20 cellular contexts compared by ENCODE assay signal in the genomic region with DNA sequence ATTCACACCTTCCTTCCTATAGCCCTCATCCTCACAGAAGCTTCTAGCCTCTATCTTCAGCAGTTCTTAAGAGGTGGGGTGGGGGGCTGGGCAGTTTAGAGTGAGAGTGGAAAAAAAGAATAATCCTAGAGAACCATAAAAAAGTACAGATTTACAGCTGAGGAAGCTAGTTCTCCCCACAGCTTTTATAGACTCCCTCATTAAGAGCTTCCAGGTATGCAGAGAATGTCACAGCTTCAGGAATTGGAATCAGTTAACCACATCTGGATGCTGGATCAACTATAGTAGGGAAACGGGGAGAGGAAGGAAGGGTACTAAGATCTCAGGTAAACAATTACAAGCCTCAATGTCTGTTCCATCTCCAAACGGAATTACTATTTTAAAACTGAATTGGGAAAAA. TPM values are rescaled to one million over a fixed set of nuclear protein-coding genes. Genes with fewer than 3 reads are reported as not detected.
DNase-seq lines count a peak whose midpoint lies in the region; ATAC-seq, FAIRE-seq and TF ChIP-seq lines count a peak whose summit lies in the region.
"Had no signal": no experiment of that assay in that cellular context is flagged by ENCODE, and none has a peak within 500 bp of the region (broad histone marks: within the 10 kb centered on the region; RNA-seq: fewer than 3 reads in every experiment).

No MANE protein-coding gene starts in this region.

- no peak for FAIRE-seq in H1 (lab: Jason Lieb, UNC)
- FAIRE-seq: A204.1, endometrium, GM12878 had no signal

- H3K27me3 ChIP-seq in H1 (replicated peaks in 1 of 4; ENCODE audit: control insufficient read depth in 3 of 4, extremely low read depth in 1 of 4, insufficient read depth in 3 of 4, low read length in 3 of 4) (no peaks in the 10 kb centered on the region), right lobe of liver (no peaks in the 10 kb centered on the region)
- H3K27me3 ChIP-seq: BLaER1 treated with 17β-estradiol and CSF1 and Interleukin-3, amounts not matched to agents 10 nM and 100 nM; heart right ventricle; upper lobe of left lung had no signal

- no peak overlapping the region for H3K56ac ChIP-seq in H1 (replicated peaks; ENCODE audit: insufficient read length, low read depth, low read length)

- no peak for TF ChIP-seq EP300 in H1 (IDR thresholded peaks at IDR 0.05; ENCODE audit: borderline replicate concordance in 1 of 2, low read depth in 2 of 2, low read length in 2 of 2)

- no peak overlapping the region for H2BK5ac ChIP-seq in H1 (ENCODE audit: low read depth, low read length)

- H3K23ac ChIP-seq in H1 (ENCODE audit: insufficient read length) = no peak overlapping the region

- H2BK12ac ChIP-seq in H1 (ENCODE audit: low read depth, low read length) = no peak overlapping the region

- no peak overlapping the region for H3K9ac ChIP-seq in H1 (replicated peaks in 1 of 4; ENCODE audit: extremely low read depth in 1 of 4, low read depth in 3 of 4, low read length in 3 of 4)
- H3K9ac ChIP-seq: BLaER1 treated with 17β-estradiol and CSF1 and Interleukin-3, amounts not matched to agents 10 nM and 100 nM had no signal

- H3K4me3 ChIP-seq in H1 (ENCODE audit: extremely low read depth in 1 of 4, insufficient read depth in 2 of 4, low read depth in 3 of 4, low read length in 4 of 4) (no peak overlapping the region), right lobe of liver (no peak overlapping the region)
- H3K4me3 ChIP-seq: BLaER1 treated with 17β-estradiol and CSF1 and Interleukin-3, amounts not matched to agents 10 nM and 100 nM; GM12878; heart right ventricle; prostate gland; upper lobe of left lung had no signal

- no peak overlapping the region for H4K91ac ChIP-seq in H1 (replicated peaks; ENCODE audit: insufficient read length, low read length)

- peaks cover 3% of the 10 kb centered on the region for H3K4me1 Mint-ChIP-seq in activated CD4-positive, alpha-beta T cell treated with anti-CD3 and anti-CD28 coated beads, Interleukin-2, amount 10 ng/mL, durations not matched to agents 24 days and 14 days
- H3K4me1 Mint-ChIP-seq in HFFc6 (ENCODE audit: low read depth) (peaks cover 22% of the 10 kb centered on the region), nephron progenitor cell (peaks cover 53% of the 10 kb centered on the region)

- no peak overlapping the region for H2AFZ ChIP-seq in H1 (ENCODE audit: low read length)

- H2BK20ac ChIP-seq in H1 (ENCODE audit: low read length) = no peak overlapping the region

- H3K27ac Mint-ChIP-seq in activated CD4-positive, alpha-beta T cell treated with anti-CD3 and anti-CD28 coated beads, Interleukin-2, amount 10 ng/mL, durations not matched to agents 24 days and 14 days = peak overlapping the region; percentile 49
- H3K27ac Mint-ChIP-seq in HFFc6 = peak overlapping the region; percentile 40; the same call in 1 of the 2 replicates
- H3K27ac Mint-ChIP-seq in nephron progenitor cell = peak overlapping the region; percentile 97

- no peak for TF ChIP-seq CTCF in HFFc6 (IDR thresholded peaks at IDR 0.05)
- no peak for TF ChIP-seq CTCF in H1 (IDR thresholded peaks at IDR 0.05; ENCODE audit: control extremely low read depth in 1 of 3, insufficient read depth in 1 of 3, low read depth in 1 of 3, low read length in 3 of 3)
- no peak for TF ChIP-seq CTCF in nephron progenitor cell (IDR thresholded peaks at IDR 0.05)
- TF ChIP-seq CTCF in right lobe of liver (IDR thresholded peaks at IDR 0.05) = no peak

- H3K9me3 ChIP-seq in H1 (ENCODE audit: insufficient read depth in 2 of 2, low read depth in 1 of 2, low read length in 1 of 2) (no peaks in the 10 kb centered on the region), right lobe of liver (no peaks in the 10 kb centered on the region)
- H3K9me3 ChIP-seq: heart right ventricle, prostate gland, upper lobe of left lung had no signal

- H3K36me3 ChIP-seq in H1 (ENCODE audit: control insufficient read depth in 2 of 4, insufficient read depth in 4 of 4, low read length in 3 of 4) (peaks cover 22 to 70% (median 46%) of the 10 kb centered on the region in 4 experiments; a peak in 7 of 8 replicates), right lobe of liver (peaks cover 0 to 56% (median 33%) of the 10 kb centered on the region in 4 donors)
- H3K36me3 ChIP-seq: prostate gland had no signal

- ATAC-seq in HG03460 (IDR thresholded peaks at IDR 0.05; ENCODE audit: unreplicated experiment) (no peak), right lobe of liver (no peak)
- ATAC-seq: GM12878, heart right ventricle had no signal

- H3K4me2 ChIP-seq in H1 (ENCODE audit: insufficient read depth in 1 of 2, low read depth in 2 of 2, low read length in 2 of 2) = no peak overlapping the region
- H3K4me2 ChIP-seq: BLaER1 treated with 17β-estradiol and CSF1 and Interleukin-3, amounts not matched to agents 10 nM and 100 nM had no signal

- no peaks in the 10 kb centered on the region for H3K27me3 Mint-ChIP-seq in activated CD4-positive, alpha-beta T cell treated with anti-CD3 and anti-CD28 coated beads, Interleukin-2, amount 10 ng/mL, durations not matched to agents 24 days and 14 days
- peaks cover 7% of the 10 kb centered on the region for H3K27me3 Mint-ChIP-seq in HFFc6 (ENCODE audit: insufficient read depth)
- H3K27me3 Mint-ChIP-seq in nephron progenitor cell (ENCODE audit: low read depth, poor library complexity) = peaks cover 3% of the 10 kb centered on the region

- CTCF ChIA-PET in H1 (lab: Charles Lee; ENCODE audit: partially characterized antibody) = interaction anchor here (0.6 to 14.5 kb wide), 11 partner anchors 8 to 185 kb away, joined by 3 to 186 read pairs (median 4); partner anchors contain the start of gene GDF11

- no peak for TF ChIP-seq RAD21 in H1 (IDR thresholded peaks at IDR 0.05 in 1 of 2, conservative IDR thresholded peaks at IDR 0.05 in 1 of 2; ENCODE audit: low read depth in 2 of 2, low read length in 2 of 2)

- peaks cover 66% of the 10 kb centered on the region for H3K36me3 Mint-ChIP-seq in activated CD4-positive, alpha-beta T cell treated with anti-CD3 and anti-CD28 coated beads, Interleukin-2, amount 10 ng/mL, durations not matched to agents 24 days and 14 days (ENCODE audit: low read depth)
- H3K36me3 Mint-ChIP-seq in HFFc6 (ENCODE audit: low read depth) (peaks cover 37% of the 10 kb centered on the region), nephron progenitor cell (ENCODE audit: low read depth) (peaks cover 78% of the 10 kb centered on the region)

- peaks cover 5 to 10% of the 10 kb centered on the region in 2 experiments for H4K20me1 ChIP-seq in H1 (replicated peaks in 1 of 2; ENCODE audit: control insufficient read depth in 1 of 2, insufficient read depth in 2 of 2, low read length in 2 of 2)

- H3K4me3 Mint-ChIP-seq in activated CD4-positive, alpha-beta T cell treated with anti-CD3 and anti-CD28 coated beads, Interleukin-2, amount 10 ng/mL, durations not matched to agents 24 days and 14 days = no peak overlapping the region
- no peak overlapping the region for H3K4me3 Mint-ChIP-seq in HFFc6
- peak overlapping the region; percentile 23 for H3K4me3 Mint-ChIP-seq in nephron progenitor cell

- H2AK5ac ChIP-seq in H1 (ENCODE audit: low read depth, low read length) = no peak overlapping the region

- no peaks in the 10 kb centered on the region for H3K79me2 ChIP-seq in H1 (ENCODE audit: control insufficient read depth in 1 of 2, insufficient read depth in 2 of 2, low read length in 2 of 2)

- no peak overlapping the region for H2BK15ac ChIP-seq in H1 (ENCODE audit: low read length)

- 72% methylated on average over 2 of the region's 2 CpGs; no CpG with 5 or more reads in 1 of the 2 experiments for WGBS in H1 (ENCODE audit: extremely low coverage in 1 of 2, insufficient coverage in 1 of 2, insufficient read length in 1 of 2, insufficient replicate concordance in 2 of 2, low coverage in 1 of 2, low lambda C conversion rate in 2 of 2, missing lambda C conversion rate in 1 of 2), 2 experiments
- WGBS in right lobe of liver (ENCODE audit: insufficient coverage, low coverage, low lambda C conversion rate, missing lambda C conversion rate) = 69% methylated on average over 2 of the region's 2 CpGs

- H4K5ac ChIP-seq in H1 (ENCODE audit: insufficient read length, low read depth, low read length) = no peak overlapping the region

- no peaks in the 10 kb centered on the region; the same call in 1 of the 2 replicates for H3K79me1 ChIP-seq in H1 (ENCODE audit: low read depth, low read length)

- H3K14ac ChIP-seq in H1 (ENCODE audit: insufficient read length) = no peak overlapping the region

- no peaks in the 10 kb centered on the region for H3K9me3 Mint-ChIP-seq in activated CD4-positive, alpha-beta T cell treated with anti-CD3 and anti-CD28 coated beads, Interleukin-2, amount 10 ng/mL, durations not matched to agents 24 days and 14 days
- H3K9me3 Mint-ChIP-seq in HFFc6 (no peaks in the 10 kb centered on the region), nephron progenitor cell (peaks cover 19% of the 10 kb centered on the region)

- H3K27ac ChIP-seq in H1 (ENCODE audit: low read depth, low read length) = no peak overlapping the region
- no peak overlapping the region for H3K27ac ChIP-seq in right lobe of liver
- H3K27ac ChIP-seq: BLaER1 treated with 17β-estradiol and CSF1 and Interleukin-3, amounts not matched to agents 10 nM and 100 nM; prostate gland; upper lobe of left lung had no signal

- no peak overlapping the region for H3K18ac ChIP-seq in H1 (ENCODE audit: extremely low read depth, low read length)

- no peak overlapping the region for H4K8ac ChIP-seq in H1 (ENCODE audit: extremely low read depth, insufficient read depth, low read length)

- intact Hi-C loops in activated CD4-positive, alpha-beta T cell treated with anti-CD3 and anti-CD28 coated beads, Interleukin-2, amount 10 ng/mL, durations not matched to agents 24 days and 14 days (cut with micrococcal nuclease) = no loop called here
- intact Hi-C loops in right lobe of liver (cut with DNase I) = no loop called here

- H3K4me1 ChIP-seq in H1 (replicated peaks in 1 of 4; ENCODE audit: control insufficient read depth in 3 of 4, insufficient read depth in 4 of 4, low read length in 3 of 4) (peaks cover 0 to 3% (median 0%) of the 10 kb centered on the region in 4 experiments; a peak in 1 of 7 replicates), right lobe of liver (no peaks in the 10 kb centered on the region)
- H3K4me1 ChIP-seq: prostate gland, upper lobe of left lung had no signal

- no peak overlapping the region for H2BK120ac ChIP-seq in H1 (replicated peaks; ENCODE audit: low read depth, low read length)

- POLR2A ChIA-PET in H1 (lab: Charles Lee; ENCODE audit: partially characterized antibody) = interaction anchor here (0.8 to 46.5 kb wide), 7 partner anchors 11 to 265 kb away, joined by 3 to 809 read pairs (median 3); partner anchors contain the start of genes CD63, GDF11, ORMDL2 and SARNP

- no peak overlapping the region for H3K4ac ChIP-seq in H1 (replicated peaks; ENCODE audit: insufficient read length, low read depth, low read length)

- no peak for DNase-seq in activated CD4-positive, alpha-beta T cell treated with anti-CD3 and anti-CD28 coated beads, Interleukin-2, amount 10 ng/mL, durations not matched to agents 24 days and 14 days
- no peak for DNase-seq in activated CD4-positive, alpha-beta T cell treated with anti-CD3 and anti-CD28 coated beads, Interleukin-2, amount 50 U/mL, for 4 hours
- DNase-seq in HFFc6 (no peak), H1 (ENCODE audit: low read depth in 1 of 2, low spot score in 2 of 2) (no peak), nephron progenitor cell (no peak), NCI-H82 treated with DMSO at 0.1 percent for 48 hours (lab: John Stamatoyannopoulos, UW; ENCODE audit: unreplicated experiment) (no peak), right lobe of liver (no peak)
- DNase-seq: amygdala, GF-D8, H7, heart right ventricle, NCI-H1105 treated with DMSO at 0.1 percent for 48 hours, NCI-H510A treated with DMSO at 0.1 percent for 48 hours, upper lobe of left lung had no signal

- H3K23me2 ChIP-seq in H1 (ENCODE audit: low read depth, low read length) = no peaks in the 10 kb centered on the region

- TF ChIP-seq POLR2A in H1 (IDR thresholded peaks at IDR 0.05; ENCODE audit: control extremely low read depth in 1 of 2, low read depth in 2 of 2, low read length in 2 of 2) = no peak; a peak in 1 of 3 replicates
- no peak for TF ChIP-seq POLR2A in right lobe of liver (IDR thresholded peaks at IDR 0.05)

RNA-seq across cellular contexts. Expression of gene GDF11, which starts 12.3 kb away (rescaled TPM):
- total RNA-seq in activated CD4-positive, alpha-beta T cell treated with anti-CD3 and anti-CD28 coated beads, Interleukin-2, amount 10 ng/mL, durations not matched to agents 24 days and 14 days = 14.3 and 15.1 TPM in 2 replicates
- total RNA-seq in HFFc6 (2021; fragmentation: NEBNext Ultra II Directional; extraction: Animal tissue kit (Norgen Biotek cat#: 25700)) = 10 to 100 TPM; 15.8 to 25.9 (median 16.9) TPM
- total RNA-seq in H1 (2021; fragmentation: NEBNext Ultra II Directional; extraction: Animal tissue kit (Norgen Biotek cat#: 25700)) = 15.1 and 18.2 TPM in 2 replicates
- polyA plus RNA-seq in H1 (2011; rRNA removed) = 12.1 and 17.6 TPM in 2 replicates
- polyA plus RNA-seq in H1 (2011; cell fraction: cytosol; rRNA removed) = 12.0 TPM
- 42.6 TPM for polyA plus RNA-seq in H1 (2011; cell fraction: nucleus; rRNA removed)
- 10.2 to 20.2 TPM (median 16.6 TPM) in 4 replicates for polyA plus RNA-seq in H1 (2012, experiment 1 of 2)
- polyA plus RNA-seq in H1 (2012, experiment 2 of 2) = 7.3 TPM
- 8.2 TPM for polyA plus RNA-seq in H1 (2013, experiment 1 of 2)
- 8.0 TPM for polyA plus RNA-seq in H1 (2013, experiment 2 of 2)
- polyA minus RNA-seq in H1 (2011; rRNA and poly(A)+ RNA removed) = 12.7 and 17.0 TPM in 2 replicates
- polyA minus RNA-seq in H1 (2011; cell fraction: cytosol; rRNA and poly(A)+ RNA removed) = 10.0 TPM
- polyA minus RNA-seq in H1 (2011; cell fraction: nucleus; rRNA and poly(A)+ RNA removed) = 26.5 TPM
- under 1 TPM; 0.25 to 0.95 (median 0.54) TPM for total RNA-seq in right lobe of liver

RNA-seq across cellular contexts. Expression of gene CD63, which starts 26.4 kb away (rescaled TPM):
- total RNA-seq in activated CD4-positive, alpha-beta T cell treated with anti-CD3 and anti-CD28 coated beads, Interleukin-2, amount 10 ng/mL, durations not matched to agents 24 days and 14 days = 190 and 196 TPM in 2 replicates
- 1,000 to 10,000 TPM; 1,860 to 2,483 (median 2,072) TPM for total RNA-seq in HFFc6 (2021; fragmentation: NEBNext Ultra II Directional; extraction: Animal tissue kit (Norgen Biotek cat#: 25700))
- total RNA-seq in H1 (2021; fragmentation: NEBNext Ultra II Directional; extraction: Animal tissue kit (Norgen Biotek cat#: 25700)) = 440 and 460 TPM in 2 replicates
- polyA plus RNA-seq in H1 (2011; rRNA removed) = 525 and 526 TPM in 2 replicates
- 544 TPM for polyA plus RNA-seq in H1 (2011; cell fraction: cytosol; rRNA removed)
- polyA plus RNA-seq in H1 (2011; cell fraction: nucleus; rRNA removed) = 196 TPM
- polyA plus RNA-seq in H1 (2012, experiment 1 of 2) = 431 to 625 TPM (median 595 TPM) in 4 replicates
- 1,065 TPM for polyA plus RNA-seq in H1 (2012, experiment 2 of 2)
- 1,099 TPM for polyA plus RNA-seq in H1 (2013, experiment 1 of 2)
- 1,353 TPM for polyA plus RNA-seq in H1 (2013, experiment 2 of 2)
- polyA minus RNA-seq in H1 (2011; rRNA and poly(A)+ RNA removed) = 146 and 194 TPM in 2 replicates
- 119 TPM for polyA minus RNA-seq in H1 (2011; cell fraction: cytosol; rRNA and poly(A)+ RNA removed)
- polyA minus RNA-seq in H1 (2011; cell fraction: nucleus; rRNA and poly(A)+ RNA removed) = 71.1 TPM
- total RNA-seq in right lobe of liver = 100 to 1,000 TPM; 213 to 556 (median 317) TPM

RNA-seq across cellular contexts. Expression of gene RDH5, which starts 35.1 kb away (rescaled TPM):
- 7.1 and 8.4 TPM in 2 replicates for total RNA-seq in activated CD4-positive, alpha-beta T cell treated with anti-CD3 and anti-CD28 coated beads, Interleukin-2, amount 10 ng/mL, durations not matched to agents 24 days and 14 days
- 10 to 100 TPM in 2 of 6 experiments, 1 to 10 TPM in 4; 6.6 to 13.2 (median 7.8) TPM for total RNA-seq in HFFc6 (2021; fragmentation: NEBNext Ultra II Directional; extraction: Animal tissue kit (Norgen Biotek cat#: 25700))
- total RNA-seq in H1 (2021; fragmentation: NEBNext Ultra II Directional; extraction: Animal tissue kit (Norgen Biotek cat#: 25700)) = 4.2 and 4.5 TPM in 2 replicates
- polyA plus RNA-seq in H1 (2011; rRNA removed) = 6.0 and 7.1 TPM in 2 replicates
- 8.7 TPM for polyA plus RNA-seq in H1 (2011; cell fraction: cytosol; rRNA removed)
- 14.0 TPM for polyA plus RNA-seq in H1 (2011; cell fraction: nucleus; rRNA removed)
- polyA plus RNA-seq in H1 (2012, experiment 1 of 2) = 5.4 to 9.4 TPM (median 6.1 TPM) in 4 replicates
- 2.8 TPM for polyA plus RNA-seq in H1 (2012, experiment 2 of 2)
- 5.6 TPM for polyA plus RNA-seq in H1 (2013, experiment 1 of 2)
- 4.7 TPM for polyA plus RNA-seq in H1 (2013, experiment 2 of 2)
- 6.7 and 7.3 TPM in 2 replicates for polyA minus RNA-seq in H1 (2011; rRNA and poly(A)+ RNA removed)
- 3.8 TPM for polyA minus RNA-seq in H1 (2011; cell fraction: cytosol; rRNA and poly(A)+ RNA removed)
- polyA minus RNA-seq in H1 (2011; cell fraction: nucleus; rRNA and poly(A)+ RNA removed) = 14.1 TPM
- total RNA-seq in right lobe of liver = 10 to 100 TPM; 26.3 to 52.5 (median 43.0) TPM

RNA-seq across cellular contexts. Expression of gene BLOC1S1, which starts 39.4 kb away (rescaled TPM):
- 62.7 and 64.8 TPM in 2 replicates for total RNA-seq in activated CD4-positive, alpha-beta T cell treated with anti-CD3 and anti-CD28 coated beads, Interleukin-2, amount 10 ng/mL, durations not matched to agents 24 days and 14 days
- total RNA-seq in HFFc6 (2021; fragmentation: NEBNext Ultra II Directional; extraction: Animal tissue kit (Norgen Biotek cat#: 25700)) = 100 to 1,000 TPM in 4 of 6 experiments, 10 to 100 TPM in 2; 87.4 to 113 (median 104) TPM
- 84.3 and 91.1 TPM in 2 replicates for total RNA-seq in H1 (2021; fragmentation: NEBNext Ultra II Directional; extraction: Animal tissue kit (Norgen Biotek cat#: 25700))
- polyA plus RNA-seq in H1 (2011; rRNA removed) = 149 and 185 TPM in 2 replicates
- 215 TPM for polyA plus RNA-seq in H1 (2011; cell fraction: cytosol; rRNA removed)
- 132 TPM for polyA plus RNA-seq in H1 (2011; cell fraction: nucleus; rRNA removed)
- 124 to 187 TPM (median 163 TPM) in 4 replicates for polyA plus RNA-seq in H1 (2012, experiment 1 of 2)
- polyA plus RNA-seq in H1 (2012, experiment 2 of 2) = 152 TPM
- polyA plus RNA-seq in H1 (2013, experiment 1 of 2) = 87.5 TPM
- polyA plus RNA-seq in H1 (2013, experiment 2 of 2) = 85.4 TPM
- polyA minus RNA-seq in H1 (2011; rRNA and poly(A)+ RNA removed) = 41.3 and 44.1 TPM in 2 replicates
- polyA minus RNA-seq in H1 (2011; cell fraction: cytosol; rRNA and poly(A)+ RNA removed) = 24.3 TPM
- 27.7 TPM for polyA minus RNA-seq in H1 (2011; cell fraction: nucleus; rRNA and poly(A)+ RNA removed)
- 100 to 1,000 TPM in 3 of 6 experiments, 10 to 100 TPM in 3; 81.8 to 175 (median 99.0) TPM for total RNA-seq in right lobe of liver

RNA-seq across cellular contexts. Expression of gene ITGA7, which starts 47.5 kb away (rescaled TPM):
- total RNA-seq in activated CD4-positive, alpha-beta T cell treated with anti-CD3 and anti-CD28 coated beads, Interleukin-2, amount 10 ng/mL, durations not matched to agents 24 days and 14 days = 0.65 and 1.5 TPM in 2 replicates
- 1 to 10 TPM in 4 of 6 experiments, under 1 TPM in 2; 0.95 to 2.3 (median 1.2) TPM for total RNA-seq in HFFc6 (2021; fragmentation: NEBNext Ultra II Directional; extraction: Animal tissue kit (Norgen Biotek cat#: 25700))
- total RNA-seq in H1 (2021; fragmentation: NEBNext Ultra II Directional; extraction: Animal tissue kit (Norgen Biotek cat#: 25700)) = 76.4 and 86.1 TPM in 2 replicates
- 57.6 and 81.5 TPM in 2 replicates for polyA plus RNA-seq in H1 (2011; rRNA removed)
- polyA plus RNA-seq in H1 (2011; cell fraction: cytosol; rRNA removed) = 83.6 TPM
- 576 TPM for polyA plus RNA-seq in H1 (2011; cell fraction: nucleus; rRNA removed)
- polyA plus RNA-seq in H1 (2012, experiment 1 of 2) = 88.5 to 116 TPM (median 98.2 TPM) in 4 replicates
- 49.5 TPM for polyA plus RNA-seq in H1 (2012, experiment 2 of 2)
- polyA plus RNA-seq in H1 (2013, experiment 1 of 2) = 53.7 TPM
- 44.3 TPM for polyA plus RNA-seq in H1 (2013, experiment 2 of 2)
- polyA minus RNA-seq in H1 (2011; rRNA and poly(A)+ RNA removed) = 39.1 and 41.6 TPM in 2 replicates
- 30.8 TPM for polyA minus RNA-seq in H1 (2011; cell fraction: cytosol; rRNA and poly(A)+ RNA removed)
- polyA minus RNA-seq in H1 (2011; cell fraction: nucleus; rRNA and poly(A)+ RNA removed) = 103 TPM
- 10 to 100 TPM in 3 of 6 experiments, 1 to 10 TPM in 3; 3.1 to 20.1 (median 8.3) TPM for total RNA-seq in right lobe of liver

Comparison
In these comparisons a context has a peak if more than half of its experiments do, and no peak if none do; other contexts are left out.
1. H3K27ac Mint-ChIP-seq: peak in every context shown above with its lines; median percentile 97 in nephron progenitor cell; 49 in activated CD4-positive, alpha-beta T cell treated with anti-CD3 and anti-CD28 coated beads, Interleukin-2, amount 10 ng/mL, durations not matched to agents 24 days and 14 days; 40 in HFFc6.